8 cellular contexts compared by ENCODE assay signal in the genomic region with DNA sequence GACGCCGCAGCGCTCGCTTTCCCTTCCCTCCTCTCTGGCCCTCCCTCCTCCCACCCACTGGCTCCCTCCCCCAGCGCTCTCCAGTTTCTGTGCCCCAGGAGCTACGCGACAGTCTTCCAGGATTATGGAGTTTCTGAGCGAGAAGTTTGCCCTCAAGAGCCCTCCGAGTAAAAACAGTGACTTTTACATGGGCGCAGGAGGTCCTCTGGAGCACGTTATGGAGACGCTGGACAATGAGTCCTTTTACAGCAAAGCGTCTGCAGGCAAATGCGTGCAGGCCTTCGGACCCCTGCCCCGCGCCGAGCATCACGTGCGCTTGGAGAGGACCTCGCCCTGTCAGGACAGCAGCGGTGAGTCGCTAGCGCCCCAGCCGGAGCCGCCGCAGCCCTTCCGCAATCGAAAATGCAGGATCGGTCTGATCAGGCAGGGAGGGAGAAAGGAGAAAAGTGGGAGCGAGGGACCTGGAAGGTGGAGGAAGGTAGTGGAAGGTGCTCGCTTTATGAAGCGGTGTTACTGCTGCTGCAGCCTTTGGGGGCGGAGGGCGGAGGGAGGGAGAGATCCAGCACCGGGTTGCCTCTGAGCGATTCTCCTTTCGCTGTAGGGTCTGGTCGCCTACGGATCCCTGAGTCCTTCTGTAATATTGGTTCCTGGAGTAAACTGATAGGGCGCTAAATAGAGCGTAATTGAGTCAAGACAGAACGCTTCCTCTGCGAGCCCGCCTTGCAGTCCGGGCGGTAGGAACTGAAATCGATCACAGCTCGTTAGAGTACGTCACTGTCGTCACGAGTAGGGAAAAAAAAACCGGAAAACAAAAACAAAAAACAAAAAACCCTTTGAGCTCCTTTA. TPM values are rescaled to one million over a fixed set of nuclear protein-coding genes. Genes with fewer than 3 reads are reported as not detected.
DNase-seq lines count a peak whose midpoint lies in the region; ATAC-seq and TF ChIP-seq lines count a peak whose summit lies in the region.

A gene (plus strand): TSS at position 83 of the 846 bp plus-strand sequence. CDS start 42 bp downstream, at position 125.

- no peaks in the 10 kb centered on the region for H3K79me2 ChIP-seq in neural progenitor cell (ENCODE audit: low read depth)

- peak within 1 kb of the TSS; percentile 54 for H3K9ac ChIP-seq in neural progenitor cell

- DNase-seq in SK-MEL-5 (ENCODE audit: low read depth, low spot score): peak; percentile 90
- DNase-seq in fibroblast of gingiva (ENCODE audit: low read depth): peak; percentile 64
- peak; percentile 89 for DNase-seq in neural progenitor cell (ENCODE audit: low spot score)
- DNase-seq in GM19240 (ENCODE audit: insufficient read length, low spot score): no peak
- no peak for DNase-seq in AML-193 (lab: John Stamatoyannopoulos, UW)

- peaks cover 6% of the 10 kb centered on the region for H3K9me3 Mint-ChIP-seq in neural progenitor cell

- peaks cover 2% of the 10 kb centered on the region for H3K36me3 Mint-ChIP-seq in neural progenitor cell

- H3K4me1 ChIP-seq in neural progenitor cell: peaks cover 19% of the 10 kb centered on the region

- in situ Hi-C loops in SK-MEL-5 (cut with HindIII; ENCODE audit: low pct_unique_long_range_greater_than_20kb, low sequenced_read_pairs): no loop called here

- no peaks in the 10 kb centered on the region for H3K36me3 ChIP-seq in neural progenitor cell

- peaks cover 24% of the 10 kb centered on the region for H3F3A ChIP-seq in neural progenitor cell (ENCODE audit: low read depth)

- H3K4me1 Mint-ChIP-seq in neural progenitor cell: peaks cover 13% of the 10 kb centered on the region

- H3K27ac Mint-ChIP-seq in neural progenitor cell: peak within 1 kb of the TSS; percentile 19

- no peaks in the 10 kb centered on the region for H3K9me3 ChIP-seq in neural progenitor cell (ENCODE audit: low read depth)

- peaks cover 51% of the 10 kb centered on the region for H3K27me3 Mint-ChIP-seq in neural progenitor cell (ENCODE audit: insufficient read depth, low read depth)

- TF ChIP-seq CTCF in neural progenitor cell (IDR thresholded peaks at IDR 0.05): peak; percentile 25

- peak within 1 kb of the TSS; percentile 94 for H3K4me3 Mint-ChIP-seq in neural progenitor cell

- ATAC-seq in HG02885 (IDR thresholded peaks at IDR 0.05; ENCODE audit: poor library complexity, unreplicated experiment) (peak; percentile 79), HG03457 (IDR thresholded peaks at IDR 0.05; ENCODE audit: unreplicated experiment) (no peak)

- H4K20me1 ChIP-seq in neural progenitor cell (ENCODE audit: low read depth): no peaks in the 10 kb centered on the region

- H2AFZ ChIP-seq in neural progenitor cell (replicated peaks): peak within 1 kb of the TSS; percentile 100

- H3K4me3 ChIP-seq in GM08714 (ENCODE audit: low read length) (peak within 1 kb of the TSS; percentile 52), neural progenitor cell (peak within 1 kb of the TSS; percentile 71)

- peak within 1 kb of the TSS; percentile 77 for H3K27ac ChIP-seq in neural progenitor cell

- peak within 1 kb of the TSS; percentile 93 for H3K4me2 ChIP-seq in neural progenitor cell

- H3K27me3 ChIP-seq in neural progenitor cell: peaks cover 62% of the 10 kb centered on the region

RNA-seq across cellular contexts. Expression of the gene that starts here (rescaled TPM):
- total RNA-seq in SK-MEL-5 (2014; rRNA removed; shearing (Covaris generic)): 40.8 and 41.7 TPM in 2 replicates
- 22.2 and 24.4 TPM in 2 replicates for polyA plus RNA-seq in SK-MEL-5 (2015; cell fraction: cytosol; rRNA removed)
- 19.0 and 21.2 TPM in 2 replicates for polyA plus RNA-seq in SK-MEL-5 (2015; cell fraction: nucleus; rRNA removed)
- 3.9 and 5.6 TPM in 2 replicates for total RNA-seq in neural progenitor cell (ENCODE audit: low replicate concordance)

Comparison
In these comparisons a context has a peak if more than half of its experiments do, and no peak if none do; other contexts are left out.
1. DNase-seq: peak in SK-MEL-5 (single experiment), fibroblast of gingiva (single experiment) and neural progenitor cell (single experiment); none in GM19240 (single experiment) and AML-193 (0 of 2).